In the genomic region with DNA sequence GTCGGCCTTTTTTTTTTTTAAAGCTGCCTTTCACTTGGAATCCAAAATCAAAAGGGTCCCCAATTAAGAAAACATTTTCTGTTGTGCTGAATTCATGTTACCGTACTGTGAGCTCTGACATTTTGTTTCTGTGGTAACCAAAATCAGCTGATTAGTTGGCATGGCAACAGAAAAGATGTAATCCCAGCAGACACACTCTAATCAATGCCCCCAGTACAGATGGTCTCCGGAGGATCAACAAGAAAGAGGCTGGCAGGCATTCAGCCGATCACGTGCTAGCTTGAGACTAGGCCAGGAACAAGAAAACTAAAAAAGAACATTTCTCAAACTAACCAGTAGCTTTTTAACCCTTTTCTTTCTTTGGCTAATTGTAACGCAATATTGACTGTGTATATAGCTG, we compare ENCODE assay signal across 15 cellular contexts.
DNase-seq lines count a peak whose midpoint lies in the region; ATAC-seq and TF ChIP-seq lines count a peak whose summit lies in the region.
"Had no signal": no experiment of that assay in that cellular context is flagged by ENCODE, and none has a peak within 500 bp of the region (broad histone marks: within the 10 kb centered on the region; RNA-seq: fewer than 3 reads in every experiment).

No MANE protein-coding gene starts in this region.

- peaks cover 26% of the 10 kb centered on the region for H3K36me3 Mint-ChIP-seq in nephron (ENCODE audit: low read depth)
- H3K36me3 Mint-ChIP-seq: naive thymus-derived CD8-positive, alpha-beta T cell; T-cell had no signal

- TF ChIP-seq CTCF in right atrium auricular region (IDR thresholded peaks at IDR 0.05): no peak
- TF ChIP-seq CTCF in fibroblast of pulmonary artery (IDR thresholded peaks at IDR 0.05; ENCODE audit: low read length, missing control alignments): no peak
- TF ChIP-seq CTCF in nephron (IDR thresholded peaks at IDR 0.05; ENCODE audit: unreplicated experiment in 3 of 3): no peak

- no peak overlapping the region for H3K4me3 Mint-ChIP-seq in nephron
- H3K4me3 Mint-ChIP-seq: naive thymus-derived CD8-positive, alpha-beta T cell; T-cell had no signal

- H3K27me3 ChIP-seq in right atrium auricular region: no peaks in the 10 kb centered on the region

- peak; percentile 48 for ATAC-seq in Right ventricle myocardium superior (ENCODE audit: poor library complexity)
- ATAC-seq in GM19023 (IDR thresholded peaks at IDR 0.05; ENCODE audit: unreplicated experiment): no peak
- ATAC-seq: HCT116; naive thymus-derived CD8-positive, alpha-beta T cell; T-cell had no signal

- no peaks in the 10 kb centered on the region for H3K9me3 Mint-ChIP-seq in nephron
- H3K9me3 Mint-ChIP-seq: T-cell had no signal

- no peak overlapping the region for H3K27ac ChIP-seq in right atrium auricular region

- intact Hi-C loops in Right ventricle myocardium superior (cut with DNase I): no loop called here

- H3K4me3 ChIP-seq in right atrium auricular region: no peak overlapping the region
- no peak overlapping the region for H3K4me3 ChIP-seq in fibroblast of pulmonary artery (replicated peaks; ENCODE audit: low read depth, low read length)

- peaks cover 4% of the 10 kb centered on the region for H3K27me3 Mint-ChIP-seq in nephron (ENCODE audit: low read depth)
- H3K27me3 Mint-ChIP-seq: T-cell had no signal

- peak overlapping the region; percentile 22 to 51 (median 38) for H3K27ac Mint-ChIP-seq in nephron
- H3K27ac Mint-ChIP-seq: naive thymus-derived CD8-positive, alpha-beta T cell; T-cell had no signal

- no peaks in the 10 kb centered on the region for H3K9me3 ChIP-seq in right atrium auricular region
- H3K9me3 ChIP-seq: Caco-2 had no signal

- peaks cover 23% of the 10 kb centered on the region for H3K4me1 Mint-ChIP-seq in nephron
- H3K4me1 Mint-ChIP-seq: naive thymus-derived CD8-positive, alpha-beta T cell; T-cell had no signal

- H3K36me3 ChIP-seq in right atrium auricular region: no peaks in the 10 kb centered on the region

- DNase-seq in Right ventricle myocardium superior (peak; percentile 68), right atrium auricular region (ENCODE audit: low spot score) (no peak), fibroblast of pulmonary artery (ENCODE audit: low read depth) (peak; percentile 66), NCI-H510A treated with DMSO at 0.1 percent for 48 hours (lab: John Stamatoyannopoulos, UW) (no peak), HCEC 1CT (no peak), CD1c-positive myeloid dendritic cell (ENCODE audit: extremely low spot score) (no peak)
- DNase-seq: ACHN; Caco-2; kidney glomerular epithelial cell; naive thymus-derived CD8-positive, alpha-beta T cell; NCI-H2029; T-cell had no signal

- peaks cover 0 to 8% of the 10 kb centered on the region in 2 donors for H3K4me1 ChIP-seq in right atrium auricular region
- H3K4me1 ChIP-seq: Caco-2 had no signal

Comparison
In these comparisons a context has a peak if more than half of its experiments do, and no peak if none do; other contexts are left out.
1. DNase-seq: peak in Right ventricle myocardium superior (single experiment) and fibroblast of pulmonary artery (single experiment); none in right atrium auricular region (single experiment), NCI-H510A treated with DMSO at 0.1 percent for 48 hours (single experiment), HCEC 1CT (single experiment) and CD1c-positive myeloid dendritic cell (single experiment).